ENCODE assay signal across 8 cellular contexts in genomic region chr2:132595186-132595585, GRCh38.
"Had no signal": no experiment of that assay in that cellular context is flagged by ENCODE, and none has a peak within 500 bp of the region (broad histone marks: within the 10 kb centered on the region; RNA-seq: fewer than 3 reads in every experiment).

No MANE protein-coding gene starts in this region.

- ATAC-seq: HCT116, HepG2 had no signal

- H3K36me3 ChIP-seq: HAP-1 had no signal

- H3K36me3 Mint-ChIP-seq: IgD-negative memory B cell had no signal

- H3K4me3 ChIP-seq: HAP-1 had no signal

- H3K4me3 Mint-ChIP-seq: HFFc6, IgD-negative memory B cell had no signal

- H3K4me1 ChIP-seq: HAP-1 had no signal

- H3K27ac Mint-ChIP-seq: HFFc6, IgD-negative memory B cell had no signal

- DNase-seq: GOT3, H7, HFFc6 had no signal

- H3K9me3 Mint-ChIP-seq: HFFc6 had no signal

- H3K27ac ChIP-seq: HL-60 had no signal

- H3K4me1 Mint-ChIP-seq: IgD-negative memory B cell had no signal

- H3K9me3 ChIP-seq: HAP-1 had no signal
